8 cellular contexts compared by ENCODE assay signal in genomic region chr4:39637572-39638357, GRCh38. TPM values are rescaled to one million over a fixed set of nuclear protein-coding genes. Genes with fewer than 3 reads are reported as not detected.
DNase-seq lines count a peak whose midpoint lies in the region; ATAC-seq and TF ChIP-seq lines count a peak whose summit lies in the region.

No MANE protein-coding gene starts in this region.

- no peaks in the 10 kb centered on the region for H3K36me3 ChIP-seq in CD4-positive, alpha-beta memory T cell (ENCODE audit: insufficient read depth, low read length)

- CTCF ChIA-PET in CD4-positive, alpha-beta memory T cell (lab: Charles Lee; ENCODE audit: partially characterized antibody), result interaction anchor here (1.2 to 1.4 kb wide), 5 partner anchors 60 to 341 kb away, joined by 3 to 7 read pairs (median 5); partner anchors contain the start of gene UBE2K

- no peaks in the 10 kb centered on the region for H3K9me3 ChIP-seq in CD4-positive, alpha-beta memory T cell (ENCODE audit: control insufficient read depth in 1 of 2, low read length in 2 of 2)

- POLR2A ChIA-PET in CD4-positive, alpha-beta memory T cell (lab: Charles Lee; ENCODE audit: partially characterized antibody), result interaction anchor here (0.9 to 3.2 kb wide), 13 partner anchors 11 to 420 kb away, joined by 3 to 25 read pairs (median 5); partner anchors contain the start of genes LIAS, N4BP2, RFC1 and RPL9

- peaks cover 27% of the 10 kb centered on the region for H3K4me1 ChIP-seq in CD4-positive, alpha-beta memory T cell (ENCODE audit: insufficient read depth, low read length)

- H3K9me3 Mint-ChIP-seq in CD4-positive, alpha-beta memory T cell, result no peaks in the 10 kb centered on the region
- H3K9me3 Mint-ChIP-seq in effector memory CD8-positive, alpha-beta T cell, result no peaks in the 10 kb centered on the region
- H3K9me3 Mint-ChIP-seq in stimulated activated naive CD8-positive, alpha-beta T cell treated with anti-CD3 and anti-CD28 coated beads, Interleukin-15, amount 100 ng/mL, for 72 hours, result no peaks in the 10 kb centered on the region

- H3K27me3 Mint-ChIP-seq in CD4-positive, alpha-beta memory T cell, result no peaks in the 10 kb centered on the region
- H3K27me3 Mint-ChIP-seq in effector memory CD8-positive, alpha-beta T cell, result no peaks in the 10 kb centered on the region
- H3K27me3 Mint-ChIP-seq in stimulated activated naive CD8-positive, alpha-beta T cell treated with anti-CD3 and anti-CD28 coated beads, Interleukin-15, amount 100 ng/mL, for 72 hours, result no peaks in the 10 kb centered on the region

- peaks cover 20 to 54% (median 32%) of the 10 kb centered on the region in 4 donors for H3K4me1 Mint-ChIP-seq in CD4-positive, alpha-beta memory T cell
- H3K4me1 Mint-ChIP-seq in effector memory CD8-positive, alpha-beta T cell (ENCODE audit: low read depth in 2 of 2), result peaks cover 23 to 39% of the 10 kb centered on the region in 2 donors
- peaks cover 39% of the 10 kb centered on the region for H3K4me1 Mint-ChIP-seq in stimulated activated naive CD8-positive, alpha-beta T cell treated with anti-CD3 and anti-CD28 coated beads, Interleukin-15, amount 100 ng/mL, for 72 hours

- no peak for TF ChIP-seq CTCF in VCaP (conservative IDR thresholded peaks at IDR 0.05)

- H3K27ac Mint-ChIP-seq in CD4-positive, alpha-beta memory T cell, result peak overlapping the region; percentile 74 to 98 (median 96)
- H3K27ac Mint-ChIP-seq in effector memory CD8-positive, alpha-beta T cell, result peak overlapping the region; percentile 92 to 93
- H3K27ac Mint-ChIP-seq in stimulated activated naive CD8-positive, alpha-beta T cell treated with anti-CD3 and anti-CD28 coated beads, Interleukin-15, amount 100 ng/mL, for 72 hours, result peak overlapping the region; percentile 81 to 86

- ATAC-seq in GM21367 (IDR thresholded peaks at IDR 0.05; ENCODE audit: unreplicated experiment) (peak; percentile 11), HG03571 (IDR thresholded peaks at IDR 0.05; ENCODE audit: unreplicated experiment) (no peak)
- ATAC-seq in effector memory CD8-positive, alpha-beta T cell (replicated peaks), result peak; percentile 31
- peak; percentile 38 for ATAC-seq in stimulated activated naive CD8-positive, alpha-beta T cell treated with anti-CD3 and anti-CD28 coated beads, Interleukin-15, amount 100 ng/mL, for 72 hours

- peaks cover 0 to 6% of the 10 kb centered on the region in 2 donors for H3K36me3 Mint-ChIP-seq in CD4-positive, alpha-beta memory T cell
- H3K36me3 Mint-ChIP-seq in effector memory CD8-positive, alpha-beta T cell (ENCODE audit: insufficient read depth), result peaks cover 10% of the 10 kb centered on the region

- peak overlapping the region; percentile 52 to 95 for H3K4me3 ChIP-seq in CD4-positive, alpha-beta memory T cell (ENCODE audit: low read length in 2 of 2)

- peak overlapping the region; percentile 77 for H3K27ac ChIP-seq in CD4-positive, alpha-beta memory T cell (ENCODE audit: low read depth, low read length)
- H3K27ac ChIP-seq in VCaP, result peak overlapping the region; percentile 99

- DNase-seq in CD4-positive, alpha-beta memory T cell, result peak; percentile 34 to 48 (median 41)
- peak; percentile 78 for DNase-seq in M059J (ENCODE audit: low read depth)
- peak; percentile 18 to 41 (median 31) for DNase-seq in effector memory CD8-positive, alpha-beta T cell
- peak; percentile 60 to 77 for DNase-seq in lung microvascular endothelial cell (ENCODE audit: low read depth in 2 of 2)
- peak; percentile 22 to 39 for DNase-seq in stimulated activated naive CD8-positive, alpha-beta T cell treated with anti-CD3 and anti-CD28 coated beads, Interleukin-15, amount 100 ng/mL, for 72 hours

- intact Hi-C loops in CD4-positive, alpha-beta memory T cell (cut with micrococcal nuclease), result loop anchor here (1.0 to 10.0 kb wide), 6 partner anchors 61 to 557 kb away; partner anchors contain the start of genes LIAS, PDS5A, RHOH and RPL9

- no peaks in the 10 kb centered on the region for H3K27me3 ChIP-seq in CD4-positive, alpha-beta memory T cell (ENCODE audit: insufficient read depth, low read length)

- peak overlapping the region; percentile 87 to 99 (median 92) for H3K4me3 Mint-ChIP-seq in CD4-positive, alpha-beta memory T cell
- H3K4me3 Mint-ChIP-seq in effector memory CD8-positive, alpha-beta T cell, result peak overlapping the region; percentile 93 to 95
- H3K4me3 Mint-ChIP-seq in stimulated activated naive CD8-positive, alpha-beta T cell treated with anti-CD3 and anti-CD28 coated beads, Interleukin-15, amount 100 ng/mL, for 72 hours, result peak overlapping the region; percentile 86 to 93

RNA-seq across cellular contexts. Expression of gene SMIM14, which starts 0.9 kb away (rescaled TPM):
- 10 to 100 TPM; 15.5 to 19.4 TPM for total RNA-seq in CD4-positive, alpha-beta memory T cell
- polyA plus RNA-seq in CD4-positive, alpha-beta memory T cell, result 10 to 100 TPM; 36.8 to 54.4 TPM
- 17.1 and 38.5 TPM in 2 replicates for total RNA-seq in M059J (2014; rRNA removed; shearing (Covaris generic))
- 12.6 and 17.7 TPM in 2 replicates for total RNA-seq in lung microvascular endothelial cell
